In the genomic region with DNA sequence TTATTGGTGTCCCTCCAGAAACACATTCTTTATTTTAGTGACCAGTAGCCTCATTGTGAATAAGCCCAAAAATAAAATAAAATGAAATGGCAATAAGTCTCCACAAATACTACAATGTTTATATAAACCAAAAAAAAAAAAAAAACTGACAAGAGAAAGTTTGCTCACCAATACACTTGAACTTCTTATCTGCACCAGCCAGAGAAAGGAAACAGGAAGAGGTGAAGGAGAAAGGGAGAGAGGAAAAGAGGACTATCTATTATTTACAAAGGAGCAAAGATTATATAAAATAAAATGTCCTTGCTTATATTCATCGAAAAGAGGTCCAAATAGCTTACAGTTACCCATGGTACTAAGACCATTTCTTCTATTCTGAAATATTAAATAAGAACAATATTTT, we compare ENCODE assay signal across 32 cellular contexts.
"Had no signal": no experiment of that assay in that cellular context is flagged by ENCODE, and none has a peak within 500 bp of the region (broad histone marks: within the 10 kb centered on the region; RNA-seq: fewer than 3 reads in every experiment).

No MANE protein-coding gene starts in this region.

- H3K4me2 ChIP-seq: hepatocyte had no signal

- H3K4me1 ChIP-seq: adrenal gland, body of pancreas had no signal

- H3K79me2 ChIP-seq: hepatocyte had no signal

- FAIRE-seq: colon, endometrium, frontal cortex had no signal

- H3K27ac ChIP-seq: adrenal gland, body of pancreas, hepatocyte, WERI-Rb-1 had no signal

- H3K27me3 ChIP-seq: adrenal gland, body of pancreas, hepatocyte had no signal

- H3K4me3 ChIP-seq: adrenal gland, body of pancreas, hepatocyte had no signal

- H3K36me3 ChIP-seq: adrenal gland, WERI-Rb-1 had no signal

- DNase-seq: activated B cell treated with CpG ODN at 0.5 μM for 24 hours; activated CD4-positive, alpha-beta memory T cell treated with anti-CD3 and anti-CD28 coated beads for 36 hours; activated CD4-positive, alpha-beta T cell treated with anti-CD3 and anti-CD28 coated beads for 48 hours; activated CD4-positive, alpha-beta T cell treated with anti-CD3 and anti-CD28 coated beads, Interleukin-2, amount 50 U/mL, for 1 hour; activated CD8-positive, alpha-beta memory T cell treated with anti-CD3 and anti-CD28 coated beads, Interleukin-2, amount 10 ng/mL, durations not matched to agents 7 days and 5 days; activated CD8-positive, alpha-beta memory T cell treated with anti-CD3 and anti-CD28 coated beads, Interleukin-2, amount 50 U/mL, for 4 hours; activated CD8-positive, alpha-beta T cell treated with anti-CD3 and anti-CD28 coated beads, Interleukin-2, amount 10 ng/mL, durations not matched to agents 7 days and 5 days; activated effector memory CD4-positive, alpha-beta T cell treated with anti-CD3 and anti-CD28 coated beads, Interleukin-2, amount 50 U/mL, for 16 hours; activated naive CD4-positive, alpha-beta T cell treated with anti-CD3 and anti-CD28 coated beads for 36 hours; activated naive CD8-positive, alpha-beta T cell treated with anti-CD3 and anti-CD28 coated beads for 36 hours; activated naive CD8-positive, alpha-beta T cell treated with anti-CD3 and anti-CD28 coated beads, Interleukin-2, amount 50 U/mL, for 24 hours; activated T-cell treated with anti-CD3 and anti-CD28 coated beads, Interleukin-2, amount 50 U/mL, for 1 hour; activated T-cell treated with anti-CD3 and anti-CD28 coated beads, Interleukin-2, amount 50 U/mL, for 48 hours; adrenal gland; amygdala; aorta; body of pancreas; cortex of kidney; dermis blood vessel endothelial cell; effector CD4-positive, alpha-beta T cell; effector memory CD8-positive, alpha-beta T cell; foreskin fibroblast; T-helper 1 cell; T-helper 17 cell; T1000; WERI-Rb-1 had no signal

- H3K9me3 ChIP-seq: adrenal gland, body of pancreas had no signal

- ATAC-seq: activated CD4-positive, CD25-positive, alpha-beta regulatory T cell treated with anti-CD3 and anti-CD28 coated beads, Interleukin-2, amount 50 U/mL, for 24 hours; activated CD8-positive, alpha-beta memory T cell treated with anti-CD3 and anti-CD28 coated beads, Interleukin-2, amount 10 ng/mL, durations not matched to agents 7 days and 5 days; activated CD8-positive, alpha-beta T cell treated with anti-CD3 and anti-CD28 coated beads, Interleukin-2, amount 10 ng/mL, durations not matched to agents 7 days and 5 days; activated naive CD8-positive, alpha-beta T cell treated with anti-CD3 and anti-CD28 coated beads, Interleukin-2, amount 50 U/mL, for 24 hours; body of pancreas; effector memory CD8-positive, alpha-beta T cell; esophagus mucosa; T-helper 17 cell had no signal

- H2AFZ ChIP-seq: hepatocyte had no signal
